In the genomic region with DNA sequence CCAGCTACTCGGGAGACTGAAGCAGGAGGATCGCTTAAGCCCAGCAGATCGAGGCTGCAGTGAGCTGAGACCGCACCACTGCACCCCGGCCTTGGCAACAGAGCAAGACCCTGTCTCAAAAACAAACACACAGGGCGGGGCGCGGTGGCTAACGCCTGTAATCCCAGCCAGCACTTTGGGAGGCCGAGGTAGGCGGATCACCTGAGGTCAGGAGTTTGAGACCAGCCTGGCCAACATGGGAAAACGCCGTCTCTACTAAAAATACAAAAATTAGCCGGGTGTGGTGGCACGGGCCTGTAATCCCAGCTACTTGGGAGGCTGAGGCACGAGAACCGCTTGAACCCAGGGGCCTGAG, we compare ENCODE assay signal across 2 cellular contexts. TPM values are rescaled to one million over a fixed set of nuclear protein-coding genes. Genes with fewer than 3 reads are reported as not detected.
"Had no signal": no experiment of that assay in that cellular context is flagged by ENCODE, and none has a peak within 500 bp of the region (broad histone marks: within the 10 kb centered on the region; RNA-seq: fewer than 3 reads in every experiment).

No MANE protein-coding gene starts in this region.

RNA-seq across cellular contexts. Expression of a gene that starts 46.9 kb away (rescaled TPM):
- total RNA-seq: SJSA1 had no signal
- polyA plus RNA-seq: smooth muscle cell had no signal
